ENCODE assay signal across 14 cellular contexts in genomic region chr1:176090766-176091165, GRCh38.
A peak's percentile ranks its signal among the peaks of the same experiment; 100 is the strongest.
DNase-seq lines count a peak whose midpoint lies in the region; ATAC-seq and TF ChIP-seq lines count a peak whose summit lies in the region.
"Had no signal": no experiment of that assay in that cellular context is flagged by ENCODE, and none has a peak within 500 bp of the region (broad histone marks: within the 10 kb centered on the region; RNA-seq: fewer than 3 reads in every experiment).

No MANE protein-coding gene starts in this region.

- peaks cover 36% of the 10 kb centered on the region for H3K36me3 Mint-ChIP-seq in activated naive CD4-positive, alpha-beta T cell treated with anti-CD3 and anti-CD28 coated beads, Interleukin-2, amount 50 U/mL, for 24 hours
- H3K36me3 Mint-ChIP-seq in T-helper 17 cell (ENCODE audit: low read depth) = peaks cover 6% of the 10 kb centered on the region
- peaks cover 9% of the 10 kb centered on the region for H3K36me3 Mint-ChIP-seq in central memory CD8-positive, alpha-beta T cell (ENCODE audit: insufficient read depth)
- peaks cover 13% of the 10 kb centered on the region for H3K36me3 Mint-ChIP-seq in neural progenitor cell

- DNase-seq in activated naive CD4-positive, alpha-beta T cell (lab: John Stamatoyannopoulos, UW) = no peak
- DNase-seq in T-helper 17 cell = no peak
- DNase-seq in central memory CD8-positive, alpha-beta T cell (ENCODE audit: low spot score in 2 of 2) = no peak
- no peak for DNase-seq in neural progenitor cell (ENCODE audit: low spot score)
- no peak for DNase-seq in COLO829 (ENCODE audit: low spot score)
- DNase-seq: 8988T; Caco-2; CD8-positive, alpha-beta memory T cell; H9 had no signal

- H4K20me1 ChIP-seq in neural progenitor cell (ENCODE audit: low read depth) = no peaks in the 10 kb centered on the region

- no peaks in the 10 kb centered on the region for H3K27me3 Mint-ChIP-seq in activated naive CD4-positive, alpha-beta T cell treated with anti-CD3 and anti-CD28 coated beads, Interleukin-2, amount 50 U/mL, for 24 hours
- H3K27me3 Mint-ChIP-seq in T-helper 17 cell = no peaks in the 10 kb centered on the region
- no peaks in the 10 kb centered on the region for H3K27me3 Mint-ChIP-seq in central memory CD8-positive, alpha-beta T cell
- no peaks in the 10 kb centered on the region for H3K27me3 Mint-ChIP-seq in neural progenitor cell (ENCODE audit: insufficient read depth, low read depth)
- H3K27me3 Mint-ChIP-seq: B cell; CD8-positive, alpha-beta memory T cell had no signal

- H3K9me3 ChIP-seq in T-helper 17 cell (ENCODE audit: control insufficient read depth, low read length, poor library complexity, severe bottlenecking) (no peaks in the 10 kb centered on the region), neural progenitor cell (ENCODE audit: low read depth) (no peaks in the 10 kb centered on the region)
- H3K9me3 ChIP-seq: Caco-2 had no signal

- peaks cover 10% of the 10 kb centered on the region for H3K4me1 ChIP-seq in neural progenitor cell
- H3K4me1 ChIP-seq: BLaER1 treated with 17β-estradiol and CSF1 and Interleukin-3, amounts not matched to agents 10 nM and 100 nM; Caco-2 had no signal

- no peaks in the 10 kb centered on the region for H3F3A ChIP-seq in neural progenitor cell (ENCODE audit: low read depth)

- H3K27ac ChIP-seq in neural progenitor cell = peak overlapping the region; percentile 33
- H3K27ac ChIP-seq: BLaER1 treated with 17β-estradiol and CSF1 and Interleukin-3, amounts not matched to agents 10 nM and 100 nM had no signal

- H3K27ac Mint-ChIP-seq in activated naive CD4-positive, alpha-beta T cell treated with anti-CD3 and anti-CD28 coated beads, Interleukin-2, amount 50 U/mL, for 24 hours = peak overlapping the region; percentile 32
- H3K27ac Mint-ChIP-seq in T-helper 17 cell = peak overlapping the region; percentile 37
- H3K27ac Mint-ChIP-seq in central memory CD8-positive, alpha-beta T cell (ENCODE audit: low read depth) = peak overlapping the region; percentile 22
- no peak overlapping the region for H3K27ac Mint-ChIP-seq in neural progenitor cell
- H3K27ac Mint-ChIP-seq: B cell had no signal

- no peak for ATAC-seq in T-helper 17 cell
- ATAC-seq in central memory CD8-positive, alpha-beta T cell (replicated peaks; ENCODE audit: extremely low read depth, poor library complexity, severe bottlenecking) = no peak
- no peak for ATAC-seq in GM21447 (IDR thresholded peaks at IDR 0.05; ENCODE audit: unreplicated experiment)
- no peak for ATAC-seq in GM18870 (IDR thresholded peaks at IDR 0.05; ENCODE audit: unreplicated experiment)

- peaks cover 7% of the 10 kb centered on the region for H3K36me3 ChIP-seq in neural progenitor cell

- TF ChIP-seq CTCF in neural progenitor cell (IDR thresholded peaks at IDR 0.05) = no peak

- no peak overlapping the region for H3K4me3 Mint-ChIP-seq in activated naive CD4-positive, alpha-beta T cell treated with anti-CD3 and anti-CD28 coated beads, Interleukin-2, amount 50 U/mL, for 24 hours
- H3K4me3 Mint-ChIP-seq in T-helper 17 cell = no peak overlapping the region
- H3K4me3 Mint-ChIP-seq in central memory CD8-positive, alpha-beta T cell = no peak overlapping the region
- H3K4me3 Mint-ChIP-seq in neural progenitor cell = no peak overlapping the region
- H3K4me3 Mint-ChIP-seq: B cell, H9 had no signal

- H3K9me3 Mint-ChIP-seq in activated naive CD4-positive, alpha-beta T cell treated with anti-CD3 and anti-CD28 coated beads, Interleukin-2, amount 50 U/mL, for 24 hours = peaks cover 6% of the 10 kb centered on the region
- no peaks in the 10 kb centered on the region for H3K9me3 Mint-ChIP-seq in central memory CD8-positive, alpha-beta T cell
- peaks cover 13% of the 10 kb centered on the region for H3K9me3 Mint-ChIP-seq in neural progenitor cell

- peak overlapping the region; percentile 19 for H3K9ac ChIP-seq in neural progenitor cell
- H3K9ac ChIP-seq: BLaER1 treated with 17β-estradiol and CSF1 and Interleukin-3, amounts not matched to agents 10 nM and 100 nM had no signal

- no peaks in the 10 kb centered on the region for H3K27me3 ChIP-seq in neural progenitor cell
- H3K27me3 ChIP-seq: BLaER1 treated with 17β-estradiol and CSF1 and Interleukin-3, amounts not matched to agents 10 nM and 100 nM had no signal

- H3K79me2 ChIP-seq in neural progenitor cell (ENCODE audit: low read depth) = peaks cover 4% of the 10 kb centered on the region

- no peak overlapping the region for H2AFZ ChIP-seq in neural progenitor cell (replicated peaks)

- H3K4me2 ChIP-seq in neural progenitor cell = no peak overlapping the region
- H3K4me2 ChIP-seq: BLaER1 treated with 17β-estradiol and CSF1 and Interleukin-3, amounts not matched to agents 10 nM and 100 nM had no signal

- H3K4me3 ChIP-seq in neural progenitor cell = no peak overlapping the region
- H3K4me3 ChIP-seq: BLaER1 treated with 17β-estradiol and CSF1 and Interleukin-3, amounts not matched to agents 10 nM and 100 nM had no signal

- peaks cover 16% of the 10 kb centered on the region for H3K4me1 Mint-ChIP-seq in activated naive CD4-positive, alpha-beta T cell treated with anti-CD3 and anti-CD28 coated beads, Interleukin-2, amount 50 U/mL, for 24 hours
- no peaks in the 10 kb centered on the region for H3K4me1 Mint-ChIP-seq in T-helper 17 cell
- peaks cover 11% of the 10 kb centered on the region for H3K4me1 Mint-ChIP-seq in central memory CD8-positive, alpha-beta T cell
- no peaks in the 10 kb centered on the region for H3K4me1 Mint-ChIP-seq in neural progenitor cell
- H3K4me1 Mint-ChIP-seq: B cell had no signal
